Comparison of ENCODE assay signal across 15 cellular contexts in genomic region chrX:120753413-120754251, GRCh38.
DNase-seq lines count a peak whose midpoint lies in the region; ATAC-seq, FAIRE-seq and TF ChIP-seq lines count a peak whose summit lies in the region.
"Had no signal": no experiment of that assay in that cellular context is flagged by ENCODE, and none has a peak within 500 bp of the region (broad histone marks: within the 10 kb centered on the region; RNA-seq: fewer than 3 reads in every experiment).

No MANE protein-coding gene starts in this region.

- peak overlapping the region in 7 of 10 donors; percentile 29 to 58 (median 43) for H3K4me3 Mint-ChIP-seq in naive thymus-derived CD8-positive, alpha-beta T cell
- H3K4me3 Mint-ChIP-seq: WTC11 had no signal

- no peaks in the 10 kb centered on the region for H3K36me3 Mint-ChIP-seq in naive thymus-derived CD8-positive, alpha-beta T cell
- H3K36me3 Mint-ChIP-seq: WTC11 had no signal

- H3K4me2 ChIP-seq in GM23248 (ENCODE audit: unreplicated experiment): no peak overlapping the region
- H3K4me2 ChIP-seq: KMS-11 had no signal

- H3K4me3 ChIP-seq in GM23248: no peak overlapping the region
- H3K4me3 ChIP-seq: body of pancreas had no signal

- ATAC-seq in GM21619 (IDR thresholded peaks at IDR 0.05; ENCODE audit: unreplicated experiment) (peak; percentile 31), GM19035 (IDR thresholded peaks at IDR 0.05; ENCODE audit: unreplicated experiment) (no peak)
- ATAC-seq in naive thymus-derived CD8-positive, alpha-beta T cell: peak in 1 of 2 donors; percentile 46
- ATAC-seq: body of pancreas, WTC11 had no signal

- H2AFZ ChIP-seq in GM23248: no peak overlapping the region

- peaks cover 12% of the 10 kb centered on the region; the same call in 1 of the 2 replicates for H3K4me1 ChIP-seq in GM23248 (ENCODE audit: insufficient read depth)

- no peaks in the 10 kb centered on the region for H3K36me3 ChIP-seq in GM23248 (ENCODE audit: low read depth)

- in situ Hi-C loops in GM23248 (cut with MboI): loop anchor here (25.0 kb wide), 1 partner anchor 216 kb away; no protein-coding TSS in a partner anchor

- H3K27ac Mint-ChIP-seq in naive thymus-derived CD8-positive, alpha-beta T cell: peak overlapping the region in 8 of 10 donors; percentile 7 to 89 (median 56)
- H3K27ac Mint-ChIP-seq: WTC11 had no signal

- H3K9me3 ChIP-seq in GM23248 (ENCODE audit: low read depth): no peaks in the 10 kb centered on the region
- H3K9me3 ChIP-seq: body of pancreas had no signal

- no peaks in the 10 kb centered on the region for H3K79me2 ChIP-seq in GM23248 (ENCODE audit: insufficient read depth)

- peaks cover 9% of the 10 kb centered on the region for H3F3A ChIP-seq in GM23248 (ENCODE audit: insufficient read depth)

- H3K9me3 Mint-ChIP-seq in naive thymus-derived CD8-positive, alpha-beta T cell: peaks cover 0 to 1% (median 0%) of the 10 kb centered on the region in 9 donors
- H3K9me3 Mint-ChIP-seq: WTC11 had no signal

- peak; percentile 63 for FAIRE-seq in GM12892 (lab: Jason Lieb, UNC)
- FAIRE-seq: endothelial cell of umbilical vein had no signal

- H3K9me2 ChIP-seq in GM23248 (ENCODE audit: insufficient read depth): no peaks in the 10 kb centered on the region

- H3K9ac ChIP-seq in GM23248: no peak overlapping the region
- H3K9ac ChIP-seq: KMS-11 had no signal

- no peaks in the 10 kb centered on the region for H4K20me1 ChIP-seq in GM23248 (ENCODE audit: insufficient read depth)

- no peaks in the 10 kb centered on the region for H3K27me3 ChIP-seq in GM23248 (replicated peaks; ENCODE audit: insufficient read depth)
- H3K27me3 ChIP-seq: body of pancreas had no signal

- POLR2A ChIA-PET in naive thymus-derived CD8-positive, alpha-beta T cell (lab: Charles Lee): no interaction called here

- H3K4me1 Mint-ChIP-seq in naive thymus-derived CD8-positive, alpha-beta T cell: peaks cover 23 to 79% (median 47%) of the 10 kb centered on the region in 4 donors

- DNase-seq in GM12892 (ENCODE audit: insufficient read length) (no peak), midbrain (lab: John Stamatoyannopoulos, UW) (no peak), GM23248 (no peak), GM19240 (ENCODE audit: insufficient read length, low spot score) (no peak)
- peak; percentile 48 for DNase-seq in activated CD4-positive, alpha-beta T cell treated with anti-CD3 and anti-CD28 coated beads for 48 hours
- peak in 1 of 10 donors; percentile 7 for DNase-seq in naive thymus-derived CD8-positive, alpha-beta T cell
- DNase-seq: body of pancreas, DMS 273 treated with DMSO at 0.1 percent for 48 hours, mesendoderm, SHP77 had no signal

- no peaks in the 10 kb centered on the region for H3K27me3 Mint-ChIP-seq in naive thymus-derived CD8-positive, alpha-beta T cell

- 89 to 95% methylated on average over 9 to 10 of the region's 10 CpGs for WGBS in GM23248 (ENCODE audit: low coverage in 1 of 2, low lambda C conversion rate in 2 of 2, missing lambda C conversion rate in 2 of 2), 2 experiments

- TF ChIP-seq POLR2A in GM12892 (IDR thresholded peaks at IDR 0.05; ENCODE audit: low read depth, low read length): no peak

- no peak overlapping the region for H3K27ac ChIP-seq in GM23248
- H3K27ac ChIP-seq: body of pancreas, KMS-11 had no signal
